In genomic region chr10:117431160-117431559, GRCh38 we compare ENCODE assay signal across 10 cellular contexts. TPM values are rescaled to one million over a fixed set of nuclear protein-coding genes. Genes with fewer than 3 reads are reported as not detected.
A peak's percentile ranks its signal among the peaks of the same experiment; 100 is the strongest.
DNase-seq lines count a peak whose midpoint lies in the region; ATAC-seq, FAIRE-seq and TF ChIP-seq lines count a peak whose summit lies in the region.
"Had no signal": no experiment of that assay in that cellular context is flagged by ENCODE, and none has a peak within 500 bp of the region (broad histone marks: within the 10 kb centered on the region; RNA-seq: fewer than 3 reads in every experiment).

No MANE protein-coding gene starts in this region.

- H3K4me3 ChIP-seq in AG04449 (ENCODE audit: low read depth, low read length) (no peak overlapping the region), HL-60 (replicated peaks; ENCODE audit: insufficient read depth, low read length) (no peak overlapping the region), keratinocyte (ENCODE audit: control insufficient read depth in 2 of 3, extremely low read depth in 1 of 3, insufficient read depth in 2 of 3, low read depth in 1 of 3, low read length in 3 of 3) (no peak overlapping the region)

- no peak overlapping the region for H2AFZ ChIP-seq in keratinocyte (ENCODE audit: control insufficient read depth, low read length)

- TF ChIP-seq CTCF in AG04449 (IDR thresholded peaks at IDR 0.05; ENCODE audit: insufficient read depth, low read length, missing control alignments), result peak; percentile 54
- peak; percentile 45 for TF ChIP-seq CTCF in HL-60 (IDR thresholded peaks at IDR 0.05; ENCODE audit: insufficient read depth, low read length)
- TF ChIP-seq CTCF in RWPE1 (conservative IDR thresholded peaks at IDR 0.05; ENCODE audit: low read depth), result peak; percentile 64
- TF ChIP-seq CTCF in keratinocyte (optimal IDR thresholded peaks at IDR 0.05 in 1 of 3, IDR thresholded peaks at IDR 0.05 in 1 of 3, conservative IDR thresholded peaks at IDR 0.05 in 1 of 3; ENCODE audit: extremely low read depth in 1 of 3, insufficient read depth in 2 of 3, low read length in 3 of 3), result peak; percentile 42 to 53 (median 43)

- peaks cover 16 to 41% (median 17%) of the 10 kb centered on the region in 5 donors for H3K27me3 Mint-ChIP-seq in naive thymus-derived CD8-positive, alpha-beta T cell
- H3K27me3 Mint-ChIP-seq: activated CD4-positive, alpha-beta T cell treated with anti-CD3 and anti-CD28 coated beads, Interleukin-2, amount 10 ng/mL, durations not matched to agents 7 days and 5 days had no signal

- no peaks in the 10 kb centered on the region for H3K27me3 ChIP-seq in HL-60 (ENCODE audit: insufficient read depth, poor library complexity, severe bottlenecking)
- H3K27me3 ChIP-seq in keratinocyte (ENCODE audit: control insufficient read depth, extremely low read depth, insufficient read depth, low read length), result no peaks in the 10 kb centered on the region

- CTCF ChIA-PET in AG04449 (lab: Yijun Ruan, JAX) (interaction anchor here (0.7 to 5.7 kb wide), 50 partner anchors 8 to 1134 kb away, joined by 3 to 61 read pairs (median 5); partner anchors contain the start of gene EMX2), RWPE1 (lab: Yijun Ruan, JAX) (interaction anchor here (0.5 to 3.2 kb wide), 31 partner anchors 11 to 1043 kb away, joined by 3 to 38 read pairs (median 4); no protein-coding TSS in a partner anchor)

- no peak overlapping the region for H3K9ac ChIP-seq in keratinocyte (ENCODE audit: control insufficient read depth, extremely low read depth, insufficient read depth, low read length)

- H3K9me1 ChIP-seq in keratinocyte (ENCODE audit: control insufficient read depth, extremely low read depth, insufficient read depth, low read length), result no peaks in the 10 kb centered on the region

- H4K20me1 ChIP-seq in keratinocyte (ENCODE audit: control insufficient read depth, extremely low read depth, insufficient read depth, low read length), result no peaks in the 10 kb centered on the region

- peaks cover 0 to 3% (median 0%) of the 10 kb centered on the region in 9 donors for H3K9me3 Mint-ChIP-seq in naive thymus-derived CD8-positive, alpha-beta T cell
- H3K9me3 Mint-ChIP-seq: activated CD4-positive, alpha-beta T cell treated with anti-CD3 and anti-CD28 coated beads, Interleukin-2, amount 10 ng/mL, durations not matched to agents 7 days and 5 days; CD8-positive, alpha-beta T cell had no signal

- H3K36me3 ChIP-seq in keratinocyte (ENCODE audit: control insufficient read depth in 2 of 2, extremely low read depth in 1 of 2, insufficient read depth in 2 of 2, low read length in 2 of 2), result no peaks in the 10 kb centered on the region

- H3K4me3 Mint-ChIP-seq in naive thymus-derived CD8-positive, alpha-beta T cell, result no peak overlapping the region
- H3K4me3 Mint-ChIP-seq: activated CD4-positive, alpha-beta T cell treated with anti-CD3 and anti-CD28 coated beads, Interleukin-2, amount 10 ng/mL, durations not matched to agents 7 days and 5 days; CD8-positive, alpha-beta T cell had no signal

- H3K27ac Mint-ChIP-seq in naive thymus-derived CD8-positive, alpha-beta T cell, result no peak overlapping the region
- H3K27ac Mint-ChIP-seq: activated CD4-positive, alpha-beta T cell treated with anti-CD3 and anti-CD28 coated beads, Interleukin-2, amount 10 ng/mL, durations not matched to agents 7 days and 5 days; CD8-positive, alpha-beta T cell had no signal

- dilution Hi-C loops in keratinocyte (cut with MboI; ENCODE audit: extremely low pct_ligation_motif_present, low sequenced_read_pairs), result no loop called here

- no peaks in the 10 kb centered on the region for H3K79me2 ChIP-seq in keratinocyte (ENCODE audit: control insufficient read depth, insufficient read depth, low read length)

- H3K9me3 ChIP-seq in keratinocyte (ENCODE audit: control insufficient read depth, low read depth, low read length), result no peaks in the 10 kb centered on the region

- no peak overlapping the region for H3K27ac ChIP-seq in HL-60 (replicated peaks)
- H3K27ac ChIP-seq in RWPE1, result no peak overlapping the region
- H3K27ac ChIP-seq in keratinocyte (ENCODE audit: control insufficient read depth, insufficient read depth, low read length), result no peak overlapping the region

- H3K4me1 Mint-ChIP-seq in naive thymus-derived CD8-positive, alpha-beta T cell, result no peaks in the 10 kb centered on the region
- H3K4me1 Mint-ChIP-seq: activated CD4-positive, alpha-beta T cell treated with anti-CD3 and anti-CD28 coated beads, Interleukin-2, amount 10 ng/mL, durations not matched to agents 7 days and 5 days had no signal

- no peaks in the 10 kb centered on the region for H3K36me3 Mint-ChIP-seq in naive thymus-derived CD8-positive, alpha-beta T cell
- H3K36me3 Mint-ChIP-seq: CD8-positive, alpha-beta T cell had no signal

- no peak for FAIRE-seq in keratinocyte (lab: Jason Lieb, UNC)

- DNase-seq in AG04449 (ENCODE audit: low read depth, low spot score) (peak; percentile 17), HL-60 (ENCODE audit: low read depth in 1 of 2, low spot score in 1 of 2) (peak in 1 of 2 experiments; percentile 56), RWPE1 (ENCODE audit: low spot score) (peak; percentile 77), keratinocyte (ENCODE audit: low read depth, low spot score) (no peak), dedifferentiated amniotic fluid mesenchymal stem cell (ENCODE audit: extremely low spot score) (no peak)
- DNase-seq in stimulated activated CD4-positive, alpha-beta T cell treated with anti-CD3 and anti-CD28 coated beads, Interleukin-12 subunit alpha, Interleukin-12 subunit beta, amount 100 ng/mL, for 4 hours, result no peak
- DNase-seq in activated CD4-positive, alpha-beta T cell treated with anti-CD3 and anti-CD28 coated beads for 4 hours, result no peak
- no peak for DNase-seq in naive thymus-derived CD8-positive, alpha-beta T cell
- DNase-seq: activated CD4-positive, alpha-beta T cell treated with anti-CD3 and anti-CD28 coated beads, Interleukin-2, amount 10 ng/mL, durations not matched to agents 7 days and 5 days; CD8-positive, alpha-beta T cell had no signal

- no peak for ATAC-seq in naive thymus-derived CD8-positive, alpha-beta T cell
- ATAC-seq: CD8-positive, alpha-beta T cell had no signal

- no peaks in the 10 kb centered on the region for H3K4me1 ChIP-seq in keratinocyte (ENCODE audit: control insufficient read depth, extremely low read depth, insufficient read depth, low read length)

- POLR2A ChIA-PET in AG04449 (lab: Yijun Ruan, JAX), result no interaction called here
- POLR2A ChIA-PET in RWPE1 (lab: Yijun Ruan, JAX; ENCODE audit: low non-redundant PET), result no interaction called here
- POLR2A ChIA-PET in naive thymus-derived CD8-positive, alpha-beta T cell (lab: Charles Lee), result no interaction called here

- no peak overlapping the region for H3K4me2 ChIP-seq in keratinocyte (ENCODE audit: control insufficient read depth, extremely low read depth, insufficient read depth, low read depth, low read length)

RNA-seq across cellular contexts. Expression of gene PDZD8, which starts 55.9 kb away (rescaled TPM):
- 17.6 to 30.7 TPM (median 24.3 TPM) in 3 replicates for polyA plus RNA-seq in keratinocyte
- 30.8 TPM for polyA plus RNA-seq in keratinocyte (2011; ENCODE audit: low read depth)
- 15.8 and 27.3 TPM in 2 replicates for polyA plus RNA-seq in keratinocyte (2011; cell fraction: cytosol; rRNA removed)
- polyA plus RNA-seq in keratinocyte (2011; cell fraction: nucleus; rRNA removed), result 25.9 and 31.7 TPM in 2 replicates
- polyA plus RNA-seq in keratinocyte (2012; ENCODE audit: low replicate concordance), result 16.3 and 23.7 TPM in 2 replicates
- polyA minus RNA-seq in keratinocyte, result 19.2 to 106 TPM (median 63.8 TPM) in 3 replicates
- 34.1 TPM for polyA minus RNA-seq in keratinocyte (2011; cell fraction: cytosol; rRNA and poly(A)+ RNA removed)
- polyA minus RNA-seq in keratinocyte (2011; cell fraction: nucleus; rRNA and poly(A)+ RNA removed), result 60.1 and 141 TPM in 2 replicates
- total RNA-seq in naive thymus-derived CD8-positive, alpha-beta T cell, result 10 to 100 TPM; 18.1 to 20.0 TPM
- 1 to 10 TPM; 7.4 to 9.2 (median 8.5) TPM for polyA plus RNA-seq in naive thymus-derived CD8-positive, alpha-beta T cell

Comparison
In these comparisons a context has a peak if more than half of its experiments do, and no peak if none do; other contexts are left out.
1. DNase-seq: peak in AG04449 (single experiment) and RWPE1 (single experiment); none in keratinocyte (single experiment), stimulated activated CD4-positive, alpha-beta T cell treated with anti-CD3 and anti-CD28 coated beads, Interleukin-12 subunit alpha, Interleukin-12 subunit beta, amount 100 ng/mL, for 4 hours (single experiment), activated CD4-positive, alpha-beta T cell treated with anti-CD3 and anti-CD28 coated beads for 4 hours (0 of 2), dedifferentiated amniotic fluid mesenchymal stem cell (single experiment) and naive thymus-derived CD8-positive, alpha-beta T cell (0 of 10).
2. Peak in every context shown above with its lines, with median percentiles within 50 percentile points of each other: CTCF ChIP-seq.